In genomic region chr12:49707812-49708147, GRCh38 we compare ENCODE assay signal across 9 cellular contexts. TPM values are rescaled to one million over a fixed set of nuclear protein-coding genes. Genes with fewer than 3 reads are reported as not detected.
A peak's percentile ranks its signal among the peaks of the same experiment; 100 is the strongest.
DNase-seq lines count a peak whose midpoint lies in the region; ATAC-seq and TF ChIP-seq lines count a peak whose summit lies in the region.
"Had no signal": no experiment of that assay in that cellular context is flagged by ENCODE, and none has a peak within 500 bp of the region (broad histone marks: within the 10 kb centered on the region; RNA-seq: fewer than 3 reads in every experiment).

No MANE protein-coding gene starts in this region.

- peaks cover 30% of the 10 kb centered on the region for H3K4me1 ChIP-seq in HUES6 (ENCODE audit: control insufficient read depth, insufficient read depth, low read length)

- no peak overlapping the region for H3K27ac ChIP-seq in CD4-positive, alpha-beta T cell (ENCODE audit: low read depth, low read length)
- H3K27ac ChIP-seq in HUES6 (ENCODE audit: low read depth, low read length) (no peak overlapping the region), angular gyrus (ENCODE audit: low read depth, low read length) (peak overlapping the region; percentile 32)

- no peak for ATAC-seq in CD4-positive, alpha-beta T cell (ENCODE audit: poor library complexity)
- no peak for ATAC-seq in natural killer cell
- ATAC-seq in HG03460 (IDR thresholded peaks at IDR 0.05; ENCODE audit: unreplicated experiment), result no peak
- ATAC-seq in HG02870 (IDR thresholded peaks at IDR 0.05; ENCODE audit: unreplicated experiment), result no peak

- TF ChIP-seq CTCF in CD4-positive, alpha-beta T cell (IDR thresholded peaks at IDR 0.05), result no peak
- no peak for TF ChIP-seq CTCF in natural killer cell (IDR thresholded peaks at IDR 0.05)

- POLR2A ChIA-PET in CD4-positive, alpha-beta T cell (lab: Charles Lee), result interaction anchor here (1.7 to 6.9 kb wide), 5 partner anchors 17 to 86 kb away, joined by 7 to 87 read pairs (median 21); no protein-coding TSS in a partner anchor

- no peak overlapping the region for H3K9ac ChIP-seq in HUES6 (ENCODE audit: low read length)

- peak overlapping the region; percentile 86 for H3K4me3 Mint-ChIP-seq in CD4-positive, alpha-beta T cell
- H3K4me3 Mint-ChIP-seq in natural killer cell, result peak overlapping the region; percentile 79

- no peaks in the 10 kb centered on the region for H3K36me3 ChIP-seq in HUES6 (ENCODE audit: control insufficient read depth, insufficient read depth, low read length)
- H3K36me3 ChIP-seq: heart left ventricle had no signal

- CTCF ChIA-PET in CD4-positive, alpha-beta T cell (lab: Charles Lee), result interaction anchor here (0.6 to 7.1 kb wide), 13 partner anchors 10 to 420 kb away, joined by 3 to 56 read pairs (median 7); partner anchors contain the start of genes PRPF40B and TMBIM6

- peaks cover 40% of the 10 kb centered on the region for H3K4me1 Mint-ChIP-seq in CD4-positive, alpha-beta T cell (ENCODE audit: low read depth)
- H3K4me1 Mint-ChIP-seq in natural killer cell, result peaks cover 40 to 42% of the 10 kb centered on the region in 2 donors

- no peaks in the 10 kb centered on the region for H3K36me3 Mint-ChIP-seq in CD4-positive, alpha-beta T cell (ENCODE audit: low read depth)
- H3K36me3 Mint-ChIP-seq in natural killer cell, result no peaks in the 10 kb centered on the region

- H3K9me3 Mint-ChIP-seq in CD4-positive, alpha-beta T cell, result no peaks in the 10 kb centered on the region
- no peaks in the 10 kb centered on the region for H3K9me3 Mint-ChIP-seq in natural killer cell

- peak overlapping the region; percentile 33; the same call in 1 of the 2 replicates for H3K4me3 ChIP-seq in HUES6 (ENCODE audit: low read depth, low read length)

- no peak for DNase-seq in CD4-positive, alpha-beta T cell
- DNase-seq in natural killer cell, result no peak
- no peak for DNase-seq in NOMO-1 treated with DMSO at 0.1 percent for 48 hours (lab: John Stamatoyannopoulos, UW; ENCODE audit: unreplicated experiment)
- no peak for DNase-seq in amygdala (lab: John Stamatoyannopoulos, UW)

- intact Hi-C loops in CD4-positive, alpha-beta T cell (cut with DNase I, micrococcal nuclease), result loop anchor here (1.0 to 10.0 kb wide), 8 partner anchors 33 to 343 kb away; partner anchors contain the start of genes SPATS2 (in 1 of the 2) and TMBIM6 (in 1 of the 2)
- intact Hi-C loops in natural killer cell (cut with micrococcal nuclease), result loop anchor here (1.0 to 2.0 kb wide), 3 partner anchors 35 to 71 kb away; no protein-coding TSS in a partner anchor

- peaks cover 4% of the 10 kb centered on the region for H3K27me3 Mint-ChIP-seq in CD4-positive, alpha-beta T cell
- H3K27me3 Mint-ChIP-seq in natural killer cell (ENCODE audit: low read depth in 2 of 2), result peaks cover 5 to 24% of the 10 kb centered on the region in 2 donors

- H3K27ac Mint-ChIP-seq in CD4-positive, alpha-beta T cell, result peak overlapping the region; percentile 29
- peak overlapping the region; percentile 84 to 86 for H3K27ac Mint-ChIP-seq in natural killer cell

- no peaks in the 10 kb centered on the region for H3K9me3 ChIP-seq in CD4-positive, alpha-beta T cell (ENCODE audit: control insufficient read depth, low read length)
- no peaks in the 10 kb centered on the region for H3K9me3 ChIP-seq in HUES6 (ENCODE audit: control insufficient read depth, insufficient read depth, low read depth, low read length)
- H3K9me3 ChIP-seq: heart left ventricle had no signal

- no peaks in the 10 kb centered on the region for H3K27me3 ChIP-seq in CD4-positive, alpha-beta T cell (ENCODE audit: control insufficient read depth, insufficient read depth, low read length)
- H3K27me3 ChIP-seq in HUES6 (ENCODE audit: control insufficient read depth, insufficient read depth, low read length), result peaks cover 29% of the 10 kb centered on the region

RNA-seq across cellular contexts. Expression of gene FMNL3, which starts 0.6 kb away (rescaled TPM):
- total RNA-seq in CD4-positive, alpha-beta T cell, result 10 to 100 TPM; 33.3 to 34.8 TPM
- 10 to 100 TPM; 54.2 to 82.6 (median 58.7) TPM for total RNA-seq in natural killer cell

RNA-seq across cellular contexts. Expression of gene TMBIM6, which starts 33.6 kb away (rescaled TPM):
- 100 to 1,000 TPM; 274 to 279 TPM for total RNA-seq in CD4-positive, alpha-beta T cell
- total RNA-seq in natural killer cell, result 100 to 1,000 TPM; 326 to 375 (median 366) TPM
